Comparison of ENCODE assay signal across 11 cellular contexts in genomic region chr9:5499889-5500398, GRCh38. TPM values are rescaled to one million over a fixed set of nuclear protein-coding genes. Genes with fewer than 3 reads are reported as not detected.
DNase-seq lines count a peak whose midpoint lies in the region; ATAC-seq, FAIRE-seq and TF ChIP-seq lines count a peak whose summit lies in the region.
"Had no signal": no experiment of that assay in that cellular context is flagged by ENCODE, and none has a peak within 500 bp of the region (broad histone marks: within the 10 kb centered on the region; RNA-seq: fewer than 3 reads in every experiment).

No MANE protein-coding gene starts in this region.

- H3K4me1 ChIP-seq in adrenal gland (replicated peaks in 1 of 2) (peaks cover 8 to 13% of the 10 kb centered on the region in 2 donors), right cardiac atrium (ENCODE audit: control insufficient read depth, insufficient read depth, low read length) (peaks cover 19% of the 10 kb centered on the region)

- H3K36me3 Mint-ChIP-seq in glutamatergic neuron (ENCODE audit: unreplicated experiment), result no peaks in the 10 kb centered on the region

- no peak overlapping the region for H3K27ac Mint-ChIP-seq in glutamatergic neuron (ENCODE audit: unreplicated experiment)
- H3K27ac Mint-ChIP-seq: activated naive CD4-positive, alpha-beta T cell treated with anti-CD3 and anti-CD28 coated beads, Interleukin-2, amount 10 ng/mL, durations not matched to agents 7 days and 5 days; T-helper 1 cell treated with Interleukin-12 subunit alpha and Interleukin-12 subunit beta and Interleukin-4 antibody, amounts not matched to agents 30 μg/mL and 1 μg/mL, for 36 hours had no signal

- H3K9me3 Mint-ChIP-seq in glutamatergic neuron (ENCODE audit: unreplicated experiment), result peaks cover 2% of the 10 kb centered on the region

- no peak for FAIRE-seq in urothelium cell line (lab: Jason Lieb, UNC)

- no peaks in the 10 kb centered on the region for H3K27me3 Mint-ChIP-seq in glutamatergic neuron (ENCODE audit: unreplicated experiment)

- H3K9me3 ChIP-seq in adrenal gland (replicated peaks in 1 of 3) (no peaks in the 10 kb centered on the region), right cardiac atrium (ENCODE audit: control insufficient read depth, low read length) (no peaks in the 10 kb centered on the region)

- H3K27ac ChIP-seq in adrenal gland (peak overlapping the region in 2 of 5 donors; percentile 66 to 70), right cardiac atrium (ENCODE audit: low read length) (peak overlapping the region; percentile 97)

- H3K4me1 Mint-ChIP-seq in glutamatergic neuron (ENCODE audit: low read depth, unreplicated experiment), result no peaks in the 10 kb centered on the region

- DNase-seq in NCI-H748 (lab: John Stamatoyannopoulos, UW; ENCODE audit: unreplicated experiment) (peak; percentile 61), NCI-H748 treated with DMSO at 0.1 percent for 48 hours (lab: John Stamatoyannopoulos, UW) (no peak), adrenal gland (peak; percentile 36 to 73 (median 49)), right cardiac atrium (peak in 2 of 3 donors; percentile 43 to 53), urothelium cell line (ENCODE audit: low spot score) (peak; percentile 12), glutamatergic neuron (no peak)
- DNase-seq in stimulated activated naive CD4-positive, alpha-beta T cell (lab: John Stamatoyannopoulos, UW), result no peak
- DNase-seq: activated naive CD4-positive, alpha-beta T cell treated with anti-CD3 and anti-CD28 coated beads, Interleukin-2, amount 10 ng/mL, durations not matched to agents 7 days and 5 days; head of caudate nucleus had no signal

- peak; percentile 67 to 90 for ATAC-seq in right cardiac atrium
- ATAC-seq in HG03378 (IDR thresholded peaks at IDR 0.05; ENCODE audit: unreplicated experiment), result no peak

- H3K36me3 ChIP-seq in adrenal gland (replicated peaks in 1 of 2), result no peaks in the 10 kb centered on the region

- H3K27me3 ChIP-seq in adrenal gland (no peaks in the 10 kb centered on the region), right cardiac atrium (ENCODE audit: control insufficient read depth, insufficient read depth) (no peaks in the 10 kb centered on the region)

- TF ChIP-seq CTCF in adrenal gland (IDR thresholded peaks at IDR 0.05), result no peak
- TF ChIP-seq CTCF in glutamatergic neuron (IDR thresholded peaks at IDR 0.05; ENCODE audit: partially characterized antibody, unreplicated experiment), result no peak

- no peak overlapping the region for H3K4me3 Mint-ChIP-seq in glutamatergic neuron (ENCODE audit: unreplicated experiment)
- H3K4me3 Mint-ChIP-seq: activated naive CD4-positive, alpha-beta T cell treated with anti-CD3 and anti-CD28 coated beads, Interleukin-2, amount 10 ng/mL, durations not matched to agents 7 days and 5 days; T-helper 1 cell treated with Interleukin-12 subunit alpha and Interleukin-12 subunit beta and Interleukin-4 antibody, amounts not matched to agents 30 μg/mL and 1 μg/mL, for 36 hours had no signal

- WGBS in adrenal gland, 4 donors, result 60 to 69% (median 61%) methylated on average over 4 of the region's 4 CpGs
- WGBS in right cardiac atrium, result 16% methylated on average over 4 of the region's 4 CpGs

- intact Hi-C loops in adrenal gland (cut with DNase I), result no loop called here
- intact Hi-C loops in right cardiac atrium (cut with DNase I), result loop anchor here in 2 of 4 donors (5.0 to 10.0 kb wide), 3 partner anchors 45 to 85 kb away; partner anchors contain the start of gene CD274 (in 2 of the 2)

- H3K4me3 ChIP-seq in adrenal gland (no peak overlapping the region), right cardiac atrium (ENCODE audit: low read length) (no peak overlapping the region)

- no peak for TF ChIP-seq POLR2A in adrenal gland (IDR thresholded peaks at IDR 0.05)

RNA-seq across cellular contexts. Expression of gene PDCD1LG2, which starts 10.4 kb away (rescaled TPM):
- total RNA-seq in adrenal gland, result 1 to 10 TPM in 7 of 8 donors, under 1 TPM in 1; 0.57 to 5.5 (median 1.9) TPM
- under 1 TPM; 0.40 to 0.97 (median 0.72) TPM for polyA plus RNA-seq in adrenal gland
- total RNA-seq in right cardiac atrium, result 1 to 10 TPM; 2.3 to 3.3 (median 2.5) TPM
- polyA plus RNA-seq in right cardiac atrium, result 1.8 TPM
- total RNA-seq in glutamatergic neuron (ENCODE audit: unreplicated experiment), result not detected

RNA-seq across cellular contexts. Expression of gene CD274, which starts 49.6 kb away (rescaled TPM):
- total RNA-seq in adrenal gland (1 to 10 TPM in 7 of 8 donors, under 1 TPM in 1; 0.66 to 5.8 (median 2.4) TPM), right cardiac atrium (10 to 100 TPM in 3 of 4 donors, 1 to 10 TPM in 1; 8.8 to 12.0 (median 10.9) TPM), glutamatergic neuron (ENCODE audit: unreplicated experiment) (not detected)
- polyA plus RNA-seq in adrenal gland (1 to 10 TPM in 2 of 3 donors, under 1 TPM in 1; 0.98 to 2.1 (median 1.1) TPM), right cardiac atrium (4.9 TPM)

Comparison
In these comparisons a context has a peak if more than half of its experiments do, and no peak if none do; other contexts are left out.
1. DNase-seq: peak in NCI-H748 (single experiment), adrenal gland (7 of 7), right cardiac atrium (2 of 3) and urothelium cell line (single experiment); none in NCI-H748 treated with DMSO at 0.1 percent for 48 hours (single experiment), glutamatergic neuron (single experiment) and stimulated activated naive CD4-positive, alpha-beta T cell (0 of 6).